In genomic region chr7:111477462-111478225, GRCh38 we compare ENCODE assay signal across 1 cellular context.
TF ChIP-seq lines count a peak whose summit lies in the region.

No MANE protein-coding gene starts in this region.

TF ChIP-seq in K562, 482 proteins besides CTCF, POLR2A, EP300 and RAD21 (continued from another document and continues in another):
- TF ChIP-seq, protein P1, sequence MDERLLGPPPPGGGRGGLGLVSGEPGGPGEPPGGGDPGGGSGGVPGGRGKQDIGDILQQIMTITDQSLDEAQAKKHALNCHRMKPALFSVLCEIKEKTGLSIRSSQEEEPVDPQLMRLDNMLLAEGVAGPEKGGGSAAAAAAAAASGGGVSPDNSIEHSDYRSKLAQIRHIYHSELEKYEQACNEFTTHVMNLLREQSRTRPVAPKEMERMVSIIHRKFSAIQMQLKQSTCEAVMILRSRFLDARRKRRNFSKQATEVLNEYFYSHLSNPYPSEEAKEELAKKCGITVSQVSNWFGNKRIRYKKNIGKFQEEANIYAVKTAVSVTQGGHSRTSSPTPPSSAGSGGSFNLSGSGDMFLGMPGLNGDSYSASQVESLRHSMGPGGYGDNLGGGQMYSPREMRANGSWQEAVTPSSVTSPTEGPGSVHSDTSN (CRISPR knock-in tag; IDR thresholded peaks at IDR 0.05; ENCODE audit: low read depth): no peak
- TF ChIP-seq, protein P1 (tag; conservative IDR thresholded peaks at IDR 0.05; ENCODE audit: low read depth): 0 out of 2 replicates have a peak, but pooled peaks have one; percentile 7
- TF ChIP-seq ARID2 (IDR thresholded peaks at IDR 0.05) (no peak), ZEB2 (IDR thresholded peaks at IDR 0.05) (peak; percentile 47; the same call in 1 of the 2 replicates), NCOA2 (IDR thresholded peaks at IDR 0.05; ENCODE audit: partially characterized antibody in 2 of 2) (peak; percentile 49 to 57), CXXC5 (CRISPR knock-in tag; IDR thresholded peaks at IDR 0.05) (peak; percentile 66), NFRKB (IDR thresholded peaks at IDR 0.05; ENCODE audit: low read depth) (peak; percentile 53; the same call in 1 of the 2 replicates), VEZF1 (CRISPR knock-in tag; IDR thresholded peaks at IDR 0.05) (no peak), BCOR (IDR thresholded peaks at IDR 0.05) (peak; percentile 74), LEF1 (IDR thresholded peaks at IDR 0.05) (peak; percentile 96), MBD1 (CRISPR knock-in tag; IDR thresholded peaks at IDR 0.05) (no peak), EP400 (IDR thresholded peaks at IDR 0.05) (peak; percentile 44; the same call in 1 of the 2 replicates), HDAC3 (IDR thresholded peaks at IDR 0.05; ENCODE audit: borderline replicate concordance, partially characterized antibody) (peak; percentile 75), STAT5A (IDR thresholded peaks at IDR 0.05; ENCODE audit: borderline replicate concordance, low read length) (peak; percentile 63), ZMIZ1 (IDR thresholded peaks at IDR 0.05; ENCODE audit: low read depth in 2 of 2, low read length in 2 of 2) (no peak), RBM39 (optimal IDR thresholded peaks at IDR 0.05; ENCODE audit: low read depth, low read length) (no peak), CBX3 (IDR thresholded peaks at IDR 0.05; ENCODE audit: borderline replicate concordance in 1 of 2, low read length in 2 of 2) (peak in 1 of 2 experiments; percentile 36; a peak in 2 of 3 replicates), NCOA1 (IDR thresholded peaks at IDR 0.05; ENCODE audit: low read depth) (peak; percentile 68; the same call in 1 of the 2 replicates), SRSF9 (IDR thresholded peaks at IDR 0.05; ENCODE audit: borderline replicate concordance, low read depth, low read length) (no peak), KDM1A (IDR thresholded peaks at IDR 0.05) (peak; percentile 97 to 98), IRF2 (CRISPR knock-in tag; IDR thresholded peaks at IDR 0.05) (no peak), CC2D1A (IDR thresholded peaks at IDR 0.05) (peak; percentile 92; the same call in 1 of the 2 replicates), MEIS2 (IDR thresholded peaks at IDR 0.05; ENCODE audit: partially characterized antibody) (peak; percentile 74), ADNP (tag; IDR thresholded peaks at IDR 0.05) (peak; percentile 92), TAF9B (IDR thresholded peaks at IDR 0.05; ENCODE audit: partially characterized antibody) (no peak), MAZ (CRISPR knock-in tag; conservative IDR thresholded peaks at IDR 0.05 in 1 of 2, IDR thresholded peaks at IDR 0.05 in 1 of 2) (0 out of 4 replicates have a peak, but pooled peaks of 1 of the 2 experiments have one; percentile 38), TCF7 (IDR thresholded peaks at IDR 0.05; ENCODE audit: borderline replicate concordance) (peak; percentile 95), GTF2E2 (tag; IDR thresholded peaks at IDR 0.05) (no peak), ETV1 (tag; conservative IDR thresholded peaks at IDR 0.05; ENCODE audit: low read depth) (peak; percentile 65), GABPB1 (CRISPR knock-in tag; IDR thresholded peaks at IDR 0.05) (no peak), ARID1B (IDR thresholded peaks at IDR 0.05) (peak; percentile 94), THAP7 (CRISPR knock-in tag; IDR thresholded peaks at IDR 0.05) (no peak), STAG1 (CRISPR knock-in tag; IDR thresholded peaks at IDR 0.05; ENCODE audit: borderline replicate concordance) (no peak)
- TF ChIP-seq, protein P2, sequence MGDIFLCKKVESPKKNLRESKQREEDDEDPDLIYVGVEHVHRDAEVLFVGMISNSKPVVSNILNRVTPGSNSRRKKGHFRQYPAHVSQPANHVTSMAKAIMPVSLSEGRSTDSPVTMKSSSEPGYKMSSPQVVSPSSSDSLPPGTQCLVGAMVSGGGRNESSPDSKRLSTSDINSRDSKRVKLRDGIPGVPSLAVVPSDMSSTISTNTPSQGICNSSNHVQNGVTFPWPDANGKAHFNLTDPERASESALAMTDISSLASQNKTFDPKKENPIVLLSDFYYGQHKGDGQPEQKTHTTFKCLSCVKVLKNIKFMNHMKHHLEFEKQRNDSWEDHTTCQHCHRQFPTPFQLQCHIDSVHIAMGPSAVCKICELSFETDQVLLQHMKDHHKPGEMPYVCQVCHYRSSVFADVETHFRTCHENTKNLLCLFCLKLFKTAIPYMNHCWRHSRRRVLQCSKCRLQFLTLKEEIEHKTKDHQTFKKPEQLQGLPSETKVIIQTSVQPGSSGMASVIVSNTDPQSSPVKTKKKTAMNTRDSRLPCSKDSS (IDR thresholded peaks at IDR 0.05; ENCODE audit: low read depth, partially characterized antibody): peak; percentile 58
- TF ChIP-seq, protein P3, sequence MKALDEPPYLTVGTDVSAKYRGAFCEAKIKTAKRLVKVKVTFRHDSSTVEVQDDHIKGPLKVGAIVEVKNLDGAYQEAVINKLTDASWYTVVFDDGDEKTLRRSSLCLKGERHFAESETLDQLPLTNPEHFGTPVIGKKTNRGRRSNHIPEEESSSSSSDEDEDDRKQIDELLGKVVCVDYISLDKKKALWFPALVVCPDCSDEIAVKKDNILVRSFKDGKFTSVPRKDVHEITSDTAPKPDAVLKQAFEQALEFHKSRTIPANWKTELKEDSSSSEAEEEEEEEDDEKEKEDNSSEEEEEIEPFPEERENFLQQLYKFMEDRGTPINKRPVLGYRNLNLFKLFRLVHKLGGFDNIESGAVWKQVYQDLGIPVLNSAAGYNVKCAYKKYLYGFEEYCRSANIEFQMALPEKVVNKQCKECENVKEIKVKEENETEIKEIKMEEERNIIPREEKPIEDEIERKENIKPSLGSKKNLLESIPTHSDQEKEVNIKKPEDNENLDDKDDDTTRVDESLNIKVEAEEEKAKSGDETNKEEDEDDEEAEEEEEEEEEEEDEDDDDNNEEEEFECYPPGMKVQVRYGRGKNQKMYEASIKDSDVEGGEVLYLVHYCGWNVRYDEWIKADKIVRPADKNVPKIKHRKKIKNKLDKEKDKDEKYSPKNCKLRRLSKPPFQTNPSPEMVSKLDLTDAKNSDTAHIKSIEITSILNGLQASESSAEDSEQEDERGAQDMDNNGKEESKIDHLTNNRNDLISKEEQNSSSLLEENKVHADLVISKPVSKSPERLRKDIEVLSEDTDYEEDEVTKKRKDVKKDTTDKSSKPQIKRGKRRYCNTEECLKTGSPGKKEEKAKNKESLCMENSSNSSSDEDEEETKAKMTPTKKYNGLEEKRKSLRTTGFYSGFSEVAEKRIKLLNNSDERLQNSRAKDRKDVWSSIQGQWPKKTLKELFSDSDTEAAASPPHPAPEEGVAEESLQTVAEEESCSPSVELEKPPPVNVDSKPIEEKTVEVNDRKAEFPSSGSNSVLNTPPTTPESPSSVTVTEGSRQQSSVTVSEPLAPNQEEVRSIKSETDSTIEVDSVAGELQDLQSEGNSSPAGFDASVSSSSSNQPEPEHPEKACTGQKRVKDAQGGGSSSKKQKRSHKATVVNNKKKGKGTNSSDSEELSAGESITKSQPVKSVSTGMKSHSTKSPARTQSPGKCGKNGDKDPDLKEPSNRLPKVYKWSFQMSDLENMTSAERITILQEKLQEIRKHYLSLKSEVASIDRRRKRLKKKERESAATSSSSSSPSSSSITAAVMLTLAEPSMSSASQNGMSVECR (CRISPR knock-in tag; IDR thresholded peaks at IDR 0.05): no peak
- TF ChIP-seq, protein P4, sequence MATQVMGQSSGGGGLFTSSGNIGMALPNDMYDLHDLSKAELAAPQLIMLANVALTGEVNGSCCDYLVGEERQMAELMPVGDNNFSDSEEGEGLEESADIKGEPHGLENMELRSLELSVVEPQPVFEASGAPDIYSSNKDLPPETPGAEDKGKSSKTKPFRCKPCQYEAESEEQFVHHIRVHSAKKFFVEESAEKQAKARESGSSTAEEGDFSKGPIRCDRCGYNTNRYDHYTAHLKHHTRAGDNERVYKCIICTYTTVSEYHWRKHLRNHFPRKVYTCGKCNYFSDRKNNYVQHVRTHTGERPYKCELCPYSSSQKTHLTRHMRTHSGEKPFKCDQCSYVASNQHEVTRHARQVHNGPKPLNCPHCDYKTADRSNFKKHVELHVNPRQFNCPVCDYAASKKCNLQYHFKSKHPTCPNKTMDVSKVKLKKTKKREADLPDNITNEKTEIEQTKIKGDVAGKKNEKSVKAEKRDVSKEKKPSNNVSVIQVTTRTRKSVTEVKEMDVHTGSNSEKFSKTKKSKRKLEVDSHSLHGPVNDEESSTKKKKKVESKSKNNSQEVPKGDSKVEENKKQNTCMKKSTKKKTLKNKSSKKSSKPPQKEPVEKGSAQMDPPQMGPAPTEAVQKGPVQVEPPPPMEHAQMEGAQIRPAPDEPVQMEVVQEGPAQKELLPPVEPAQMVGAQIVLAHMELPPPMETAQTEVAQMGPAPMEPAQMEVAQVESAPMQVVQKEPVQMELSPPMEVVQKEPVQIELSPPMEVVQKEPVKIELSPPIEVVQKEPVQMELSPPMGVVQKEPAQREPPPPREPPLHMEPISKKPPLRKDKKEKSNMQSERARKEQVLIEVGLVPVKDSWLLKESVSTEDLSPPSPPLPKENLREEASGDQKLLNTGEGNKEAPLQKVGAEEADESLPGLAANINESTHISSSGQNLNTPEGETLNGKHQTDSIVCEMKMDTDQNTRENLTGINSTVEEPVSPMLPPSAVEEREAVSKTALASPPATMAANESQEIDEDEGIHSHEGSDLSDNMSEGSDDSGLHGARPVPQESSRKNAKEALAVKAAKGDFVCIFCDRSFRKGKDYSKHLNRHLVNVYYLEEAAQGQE (CRISPR knock-in tag; IDR thresholded peaks at IDR 0.05; ENCODE audit: low read depth): no peak
- TF ChIP-seq, protein P5, sequence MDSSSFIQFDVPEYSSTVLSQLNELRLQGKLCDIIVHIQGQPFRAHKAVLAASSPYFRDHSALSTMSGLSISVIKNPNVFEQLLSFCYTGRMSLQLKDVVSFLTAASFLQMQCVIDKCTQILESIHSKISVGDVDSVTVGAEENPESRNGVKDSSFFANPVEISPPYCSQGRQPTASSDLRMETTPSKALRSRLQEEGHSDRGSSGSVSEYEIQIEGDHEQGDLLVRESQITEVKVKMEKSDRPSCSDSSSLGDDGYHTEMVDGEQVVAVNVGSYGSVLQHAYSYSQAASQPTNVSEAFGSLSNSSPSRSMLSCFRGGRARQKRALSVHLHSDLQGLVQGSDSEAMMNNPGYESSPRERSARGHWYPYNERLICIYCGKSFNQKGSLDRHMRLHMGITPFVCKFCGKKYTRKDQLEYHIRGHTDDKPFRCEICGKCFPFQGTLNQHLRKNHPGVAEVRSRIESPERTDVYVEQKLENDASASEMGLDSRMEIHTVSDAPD (CRISPR knock-in tag; IDR thresholded peaks at IDR 0.05): 0 out of 2 replicates have a peak, but pooled peaks have one; percentile 55
